In genomic region chr2:196336715-196337617, GRCh38 we compare ENCODE assay signal across 8 cellular contexts.
DNase-seq lines count a peak whose midpoint lies in the region; ATAC-seq, FAIRE-seq and TF ChIP-seq lines count a peak whose summit lies in the region.

No MANE protein-coding gene starts in this region.

- no peaks in the 10 kb centered on the region for H3K4me1 ChIP-seq in kidney (ENCODE audit: control insufficient read depth in 1 of 2, insufficient read depth in 1 of 2, low read depth in 1 of 2, low read length in 2 of 2)

- peak; percentile 41 for ATAC-seq in GM19351 (IDR thresholded peaks at IDR 0.05; ENCODE audit: unreplicated experiment)

- H3K4me3 ChIP-seq in kidney (ENCODE audit: low read length in 2 of 2): no peak overlapping the region

- TF ChIP-seq CTCF in CD14-positive monocyte (IDR thresholded peaks at IDR 0.05) (peak; percentile 61), kidney (IDR thresholded peaks at IDR 0.05; ENCODE audit: borderline replicate concordance, extremely low read depth, insufficient read depth) (peak; percentile 19)

- no peak overlapping the region for H3K27ac ChIP-seq in kidney (ENCODE audit: low read depth in 2 of 2, low read length in 2 of 2)

- no peaks in the 10 kb centered on the region for H3K9me3 Mint-ChIP-seq in CD14-positive monocyte

- H3K36me3 ChIP-seq in kidney (ENCODE audit: control insufficient read depth in 1 of 2, insufficient read depth in 2 of 2, low read length in 2 of 2): no peaks in the 10 kb centered on the region

- peaks cover 1% of the 10 kb centered on the region for H3K4me1 Mint-ChIP-seq in CD14-positive monocyte

- no peaks in the 10 kb centered on the region for H3K36me3 Mint-ChIP-seq in CD14-positive monocyte

- intact Hi-C loops in CD14-positive monocyte (cut with micrococcal nuclease): loop anchor here in 1 of 2 donors (10.0 kb wide), 1 partner anchor 202 kb away; no protein-coding TSS in a partner anchor
- intact Hi-C loops in kidney (cut with DNase I): no loop called here

- H3K9me3 ChIP-seq in kidney (ENCODE audit: control insufficient read depth in 1 of 2, low read length in 2 of 2): no peaks in the 10 kb centered on the region

- no peak for DNase-seq in CD14-positive monocyte (ENCODE audit: low spot score)
- peak; percentile 46 for DNase-seq in NCI-H748 treated with DMSO at 0.1 percent for 48 hours (lab: John Stamatoyannopoulos, UW)
- DNase-seq in amniotic stem cell (lab: John Stamatoyannopoulos, UW): peak; percentile 42
- DNase-seq in kidney: no peak
- no peak for DNase-seq in NCI-H2196 treated with DMSO at 0.1 percent for 48 hours (lab: John Stamatoyannopoulos, UW; ENCODE audit: unreplicated experiment)
- DNase-seq in frontal cortex (ENCODE audit: low spot score in 2 of 2): no peak
- DNase-seq in NCI-H2171 treated with DMSO at 0.1 percent for 48 hours (lab: John Stamatoyannopoulos, UW): no peak

- peaks cover 0 to 2% (median 0%) of the 10 kb centered on the region in 3 donors for H3K27me3 Mint-ChIP-seq in CD14-positive monocyte (ENCODE audit: low read depth in 3 of 3)

- H3K4me3 Mint-ChIP-seq in CD14-positive monocyte: no peak overlapping the region

- no peak overlapping the region for H3K9ac ChIP-seq in kidney (ENCODE audit: low read length in 2 of 2)

- FAIRE-seq in kidney (lab: Jason Lieb, UNC) (peak; percentile 39), frontal cortex (lab: Jason Lieb, UNC) (no peak)

- H3K27ac Mint-ChIP-seq in CD14-positive monocyte: no peak overlapping the region

Comparison
In these comparisons a context has a peak if more than half of its experiments do, and no peak if none do; other contexts are left out.
1. DNase-seq: peak in NCI-H748 treated with DMSO at 0.1 percent for 48 hours (single experiment) and amniotic stem cell (single experiment); none in CD14-positive monocyte (single experiment), kidney (single experiment), NCI-H2196 treated with DMSO at 0.1 percent for 48 hours (single experiment), frontal cortex (0 of 2) and NCI-H2171 treated with DMSO at 0.1 percent for 48 hours (single experiment).